ENCODE assay signal across 36 cellular contexts in the genomic region with DNA sequence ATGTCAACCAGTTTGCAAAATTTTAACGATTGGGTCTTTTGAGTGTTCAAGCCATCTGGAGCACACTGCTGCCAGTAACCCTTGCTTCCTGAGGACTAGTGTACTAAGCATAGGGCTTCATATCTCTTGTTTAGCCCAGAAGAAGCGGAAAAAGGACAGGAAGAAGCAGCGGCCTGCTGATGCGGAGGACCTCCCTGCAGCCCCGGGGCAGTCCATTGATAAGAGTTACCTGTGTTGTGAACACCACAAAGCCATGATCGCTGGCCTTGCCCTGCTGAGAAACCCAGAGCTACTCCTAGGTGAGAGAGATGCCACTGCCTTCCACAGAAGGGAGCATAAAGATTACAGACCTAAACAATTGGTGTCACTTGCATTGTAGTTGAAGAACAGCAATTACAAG. TPM values are rescaled to one million over a fixed set of nuclear protein-coding genes. Genes with fewer than 3 reads are reported as not detected.
DNase-seq lines count a peak whose midpoint lies in the region; ATAC-seq, FAIRE-seq and TF ChIP-seq lines count a peak whose summit lies in the region.
"Had no signal": no experiment of that assay in that cellular context is flagged by ENCODE, and none has a peak within 500 bp of the region (broad histone marks: within the 10 kb centered on the region; RNA-seq: fewer than 3 reads in every experiment).

No MANE protein-coding gene starts in this region.

- intact Hi-C loops in MCF 10A (cut with micrococcal nuclease) = no loop called here
- intact Hi-C loops in mammary epithelial cell (cut with micrococcal nuclease) = no loop called here

- WGBS in mammary epithelial cell (ENCODE audit: low coverage, missing lambda C conversion rate) = 97% methylated on average over 6 of the region's 6 CpGs
- WGBS in small intestine, 3 donors = 92 to 98% (median 92%) methylated on average over 6 of the region's 6 CpGs

- H3K36me3 Mint-ChIP-seq in activated T-cell treated with anti-CD3 and anti-CD28 coated beads, Interleukin-2, amount 50 U/mL, for 24 hours (ENCODE audit: low read depth) = peaks cover 99% of the 10 kb centered on the region
- H3K36me3 Mint-ChIP-seq in MCF 10A (ENCODE audit: insufficient read depth, unreplicated experiment) (peaks cover 93% of the 10 kb centered on the region), osteocyte (ENCODE audit: unreplicated experiment) (peaks cover 54% of the 10 kb centered on the region)
- H3K36me3 Mint-ChIP-seq in activated T-helper 17 cell treated with anti-CD3 and anti-CD28 coated beads, Interleukin-2, amount 50 U/mL, for 72 hours (ENCODE audit: low read depth) = peaks cover 100% of the 10 kb centered on the region

- dilution Hi-C loops in mammary epithelial cell (cut with HindIII; ENCODE audit: low sequenced_read_pairs) = no loop called here

- no peak overlapping the region for H2AFZ ChIP-seq in mammary epithelial cell (ENCODE audit: low read depth, low read length)

- H3K9ac ChIP-seq in mammary epithelial cell (ENCODE audit: insufficient read depth, low read length) = no peak overlapping the region
- H3K9ac ChIP-seq: BLaER1; BLaER1 treated with 17β-estradiol and CSF1 and Interleukin-3, amounts not matched to agents 10 nM and 100 nM had no signal

- H4K20me1 ChIP-seq in mammary epithelial cell (ENCODE audit: insufficient read depth, low read length) = no peaks in the 10 kb centered on the region

- no peak overlapping the region for H3K4me2 ChIP-seq in mammary epithelial cell (ENCODE audit: insufficient read depth, low read depth, low read length)
- H3K4me2 ChIP-seq: A549; BLaER1; BLaER1 treated with 17β-estradiol and CSF1 and Interleukin-3, amounts not matched to agents 10 nM and 100 nM had no signal

- no peak for DNase-seq in activated T-cell treated with anti-CD3 and anti-CD28 coated beads, Interleukin-2, amount 50 U/mL, for 24 hours
- no peak for DNase-seq in activated T-cell treated with anti-CD3 and anti-CD28 coated beads, Interleukin-2, amount 50 U/mL, for 48 hours
- DNase-seq in MCF 10A (ENCODE audit: unreplicated experiment) (no peak), mammary epithelial cell (no peak), osteocyte (ENCODE audit: extremely low spot score, unreplicated experiment) (peak; percentile 73), small intestine (no peak)
- DNase-seq: 8988T; ACHN; AML-193; BE2C; Caco-2; Calu3; CD4-positive, alpha-beta memory T cell; CD4-positive, alpha-beta T cell; CD4-positive, CD25-positive, alpha-beta regulatory T cell; CD8-positive, alpha-beta memory T cell; CD8-positive, alpha-beta T cell; COR-L47; DMS 273 treated with DMSO at 0.1 percent for 48 hours; DMS153; DMS53; DMS79; DMS79 treated with DMSO at 0.1 percent for 48 hours; DND-41; EL had no signal

- POLR2A ChIA-PET in MCF 10A (lab: Yijun Ruan, JAX) = interaction anchor here (1.2 kb wide), 1 partner anchor 8 kb away, joined by 4 read pairs; the partner anchor contains the start of gene METTL13

- no peaks in the 10 kb centered on the region for H3K9me3 ChIP-seq in mammary epithelial cell (replicated peaks; ENCODE audit: insufficient read depth, low read length)
- no peaks in the 10 kb centered on the region for H3K9me3 ChIP-seq in small intestine (ENCODE audit: control insufficient read depth, low read depth)
- H3K9me3 ChIP-seq: A549, BE2C, BLaER1, Caco-2 had no signal

- H3K79me2 ChIP-seq in mammary epithelial cell (ENCODE audit: insufficient read depth, low read length) = peaks cover 57% of the 10 kb centered on the region

- peaks cover 37% of the 10 kb centered on the region for H3K36me3 ChIP-seq in mammary epithelial cell (ENCODE audit: insufficient read depth, low read length)
- H3K36me3 ChIP-seq in small intestine (ENCODE audit: control insufficient read depth in 2 of 2, insufficient read depth in 2 of 2, low read length in 2 of 2) = peaks cover 40 to 51% of the 10 kb centered on the region in 2 donors

- no peak overlapping the region for H3K4me3 ChIP-seq in mammary epithelial cell (replicated peaks in 1 of 3; ENCODE audit: insufficient read depth in 1 of 3, low read depth in 2 of 3, low read length in 3 of 3)
- no peak overlapping the region for H3K4me3 ChIP-seq in small intestine (ENCODE audit: low read depth in 1 of 2, low read length in 2 of 2)
- H3K4me3 ChIP-seq: A549; BLaER1; BLaER1 treated with 17β-estradiol and CSF1 and Interleukin-3, amounts not matched to agents 10 nM and 100 nM had no signal

- H3K27me3 ChIP-seq in mammary epithelial cell (ENCODE audit: insufficient read depth, low read length) (no peaks in the 10 kb centered on the region), small intestine (ENCODE audit: control insufficient read depth in 2 of 2, insufficient read depth in 2 of 2, low read length in 2 of 2) (no peaks in the 10 kb centered on the region)
- H3K27me3 ChIP-seq: BE2C; BLaER1; BLaER1 treated with 17β-estradiol and CSF1 and Interleukin-3, amounts not matched to agents 10 nM and 100 nM had no signal

- H3K4me1 ChIP-seq in mammary epithelial cell (ENCODE audit: insufficient read depth, low read length) (peaks cover 38% of the 10 kb centered on the region), small intestine (ENCODE audit: control insufficient read depth in 2 of 2, insufficient read depth in 1 of 2, low read depth in 1 of 2, low read length in 1 of 2) (no peaks in the 10 kb centered on the region)
- H3K4me1 ChIP-seq: A549, BE2C, Caco-2 had no signal

- BruUV-seq in MCF 10A (replicated peaks; lab: Mats Ljungman, UMichigan) (no TSS peak), mammary epithelial cell (replicated peaks; lab: Mats Ljungman, UMichigan) (no TSS peak)

- ATAC-seq in activated T-helper 17 cell treated with anti-CD3 and anti-CD28 coated beads, Interleukin-2, amount 50 U/mL, for 72 hours (replicated peaks) = no peak
- no peak for ATAC-seq in HG03159 (IDR thresholded peaks at IDR 0.05; ENCODE audit: unreplicated experiment)
- ATAC-seq: A549; CD8-positive, alpha-beta T cell had no signal

- H3K27ac Mint-ChIP-seq in activated T-cell treated with anti-CD3 and anti-CD28 coated beads, Interleukin-2, amount 50 U/mL, for 24 hours = peak overlapping the region; percentile 55
- H3K27ac Mint-ChIP-seq in MCF 10A (ENCODE audit: low read depth, unreplicated experiment) (peak overlapping the region; percentile 49), osteocyte (ENCODE audit: unreplicated experiment) (no peak overlapping the region)
- H3K27ac Mint-ChIP-seq in activated T-helper 17 cell treated with anti-CD3 and anti-CD28 coated beads, Interleukin-2, amount 50 U/mL, for 72 hours = peak overlapping the region; percentile 69
- H3K27ac Mint-ChIP-seq: B cell; CD4-positive, alpha-beta memory T cell; CD4-positive, alpha-beta T cell; CD8-positive, alpha-beta memory T cell; CD8-positive, alpha-beta T cell had no signal

- no peak for FAIRE-seq in small intestine (lab: Jason Lieb, UNC)
- FAIRE-seq: A204.1, A549, D721Med had no signal

- peaks cover 78% of the 10 kb centered on the region for H3K4me1 Mint-ChIP-seq in activated T-cell treated with anti-CD3 and anti-CD28 coated beads, Interleukin-2, amount 50 U/mL, for 24 hours (ENCODE audit: low read depth)
- peaks cover 46% of the 10 kb centered on the region for H3K4me1 Mint-ChIP-seq in MCF 10A (ENCODE audit: insufficient read depth, unreplicated experiment)
- H3K4me1 Mint-ChIP-seq in activated T-helper 17 cell treated with anti-CD3 and anti-CD28 coated beads, Interleukin-2, amount 50 U/mL, for 72 hours = peaks cover 30% of the 10 kb centered on the region
- H3K4me1 Mint-ChIP-seq in osteocyte (ENCODE audit: unreplicated experiment) = peaks cover 11% of the 10 kb centered on the region

- no peak overlapping the region for H3K27ac ChIP-seq in mammary epithelial cell (ENCODE audit: insufficient read depth, low read depth, low read length)
- no peak overlapping the region for H3K27ac ChIP-seq in small intestine (ENCODE audit: low read depth in 1 of 2, low read length in 1 of 2)
- H3K27ac ChIP-seq: 22Rv1; A549; BLaER1; BLaER1 treated with 17β-estradiol and CSF1 and Interleukin-3, amounts not matched to agents 10 nM and 100 nM; C4-2B had no signal

- H3K9me3 Mint-ChIP-seq in activated T-cell treated with anti-CD3 and anti-CD28 coated beads, Interleukin-2, amount 50 U/mL, for 24 hours = peaks cover 2% of the 10 kb centered on the region
- no peaks in the 10 kb centered on the region for H3K9me3 Mint-ChIP-seq in MCF 10A (ENCODE audit: unreplicated experiment)
- H3K9me3 Mint-ChIP-seq in activated T-helper 17 cell treated with anti-CD3 and anti-CD28 coated beads, Interleukin-2, amount 50 U/mL, for 72 hours = no peaks in the 10 kb centered on the region
- no peaks in the 10 kb centered on the region for H3K9me3 Mint-ChIP-seq in osteocyte (ENCODE audit: unreplicated experiment)
- H3K9me3 Mint-ChIP-seq: CD14-positive monocyte; CD4-positive, alpha-beta T cell; CD4-positive, CD25-positive, alpha-beta regulatory T cell; CD8-positive, alpha-beta memory T cell; CD8-positive, alpha-beta T cell had no signal

- no peak overlapping the region for H3K4me3 Mint-ChIP-seq in activated T-cell treated with anti-CD3 and anti-CD28 coated beads, Interleukin-2, amount 50 U/mL, for 24 hours
- H3K4me3 Mint-ChIP-seq in MCF 10A (ENCODE audit: unreplicated experiment) (no peak overlapping the region), osteocyte (ENCODE audit: unreplicated experiment) (no peak overlapping the region)
- H3K4me3 Mint-ChIP-seq in activated T-helper 17 cell treated with anti-CD3 and anti-CD28 coated beads, Interleukin-2, amount 50 U/mL, for 72 hours = no peak overlapping the region
- H3K4me3 Mint-ChIP-seq: B cell; CD14-positive monocyte; CD4-positive, alpha-beta memory T cell; CD4-positive, alpha-beta T cell; CD4-positive, CD25-positive, alpha-beta regulatory T cell; CD8-positive, alpha-beta T cell had no signal

- CTCF ChIA-PET in MCF 10A (lab: Yijun Ruan, JAX) = interaction anchor here (1.4 to 30.8 kb wide), 3 partner anchors 11 to 192 kb away, joined by 3 to 1502 read pairs (median 50); no protein-coding TSS in a partner anchor
- CTCF ChIA-PET in mammary epithelial cell (lab: Charles Lee; ENCODE audit: low non-redundant PET) = no interaction called here

- in situ Hi-C loops in mammary epithelial cell (cut with MboI; ENCODE audit: low sequenced_read_pairs in 2 of 2) = no loop called here

- no peak for TF ChIP-seq CTCF in MCF 10A (IDR thresholded peaks at IDR 0.05; ENCODE audit: unreplicated experiment)
- TF ChIP-seq CTCF in mammary epithelial cell (conservative IDR thresholded peaks at IDR 0.05 in 1 of 2, IDR thresholded peaks at IDR 0.05 in 1 of 2; ENCODE audit: extremely low read depth in 1 of 2, insufficient read depth in 1 of 2, low read depth in 1 of 2, low read length in 2 of 2) = no peak
- no peak for TF ChIP-seq CTCF in osteocyte (IDR thresholded peaks at IDR 0.05)

- H3K27me3 Mint-ChIP-seq in activated T-cell treated with anti-CD3 and anti-CD28 coated beads, Interleukin-2, amount 50 U/mL, for 24 hours = no peaks in the 10 kb centered on the region
- H3K27me3 Mint-ChIP-seq in MCF 10A (ENCODE audit: insufficient read depth, unreplicated experiment) (no peaks in the 10 kb centered on the region), osteocyte (ENCODE audit: unreplicated experiment) (no peaks in the 10 kb centered on the region)
- H3K27me3 Mint-ChIP-seq in activated T-helper 17 cell treated with anti-CD3 and anti-CD28 coated beads, Interleukin-2, amount 50 U/mL, for 72 hours = no peaks in the 10 kb centered on the region
- H3K27me3 Mint-ChIP-seq: B cell; CD4-positive, alpha-beta memory T cell; CD4-positive, alpha-beta T cell; CD4-positive, CD25-positive, alpha-beta regulatory T cell; CD8-positive, alpha-beta memory T cell had no signal

RNA-seq across cellular contexts. Expression of gene METTL13, which starts 8.9 kb away (rescaled TPM):
- total RNA-seq in MCF 10A (2022) (30.7 and 39.1 TPM in 2 replicates), mammary epithelial cell (10 to 100 TPM; 21.5 to 31.6 TPM), osteocyte (22.0 and 30.6 TPM in 2 replicates)
- polyA plus RNA-seq in mammary epithelial cell (39.8 TPM), small intestine (10 to 100 TPM; 15.7 to 25.0 (median 15.9) TPM)
- polyA minus RNA-seq in mammary epithelial cell = 69.8 TPM
- total RNA-seq in activated T-helper 17 cell treated with anti-CD3 and anti-CD28 coated beads, Interleukin-2, amount 50 U/mL, for 72 hours = 10 to 100 TPM; 77.7 to 83.1 TPM

RNA-seq across cellular contexts. Expression of gene VAMP4, which starts 48.5 kb away (rescaled TPM):
- total RNA-seq in MCF 10A (2022) (20.2 and 21.1 TPM in 2 replicates), mammary epithelial cell (10 to 100 TPM in 1 of 2 donors, 1 to 10 TPM in 1; 6.7 to 13.8 TPM), osteocyte (11.4 and 14.5 TPM in 2 replicates)
- polyA plus RNA-seq in mammary epithelial cell (2.7 TPM), small intestine (1 to 10 TPM; 5.2 to 9.7 (median 8.1) TPM)
- polyA minus RNA-seq in mammary epithelial cell = 3.4 TPM
- total RNA-seq in activated T-helper 17 cell treated with anti-CD3 and anti-CD28 coated beads, Interleukin-2, amount 50 U/mL, for 72 hours = 10 to 100 TPM; 14.4 to 16.3 TPM

RNA-seq across cellular contexts. Expression of gene DNM3, which starts 51.0 kb away (rescaled TPM):
- total RNA-seq in MCF 10A (2022) (0.44 and 0.68 TPM in 2 replicates), mammary epithelial cell (1 to 10 TPM; 3.0 to 6.4 TPM), osteocyte (3.4 and 3.7 TPM in 2 replicates)
- polyA plus RNA-seq in mammary epithelial cell (3.1 TPM), small intestine (1 to 10 TPM in 1 of 3 donors, under 1 TPM in 1, not detected in 1; 0.67 to 1.2 TPM)
- 8.0 TPM for polyA minus RNA-seq in mammary epithelial cell
- total RNA-seq in activated T-helper 17 cell treated with anti-CD3 and anti-CD28 coated beads, Interleukin-2, amount 50 U/mL, for 72 hours = 1 to 10 TPM; 3.0 to 5.8 TPM
- polyA plus RNA-seq: CD14-positive monocyte had no signal
